ENCODE assay signal across 8 cellular contexts in genomic region chr1:51518730-51519047, GRCh38. TPM values are rescaled to one million over a fixed set of nuclear protein-coding genes. Genes with fewer than 3 reads are reported as not detected.
DNase-seq lines count a peak whose midpoint lies in the region; ATAC-seq and TF ChIP-seq lines count a peak whose summit lies in the region.

No MANE protein-coding gene starts in this region.

- intact Hi-C loops in left colon (cut with DNase I, micrococcal nuclease): no loop called here

- H3K79me2 ChIP-seq in ACC112 (ENCODE audit: control insufficient read depth, insufficient read depth, low read length, unreplicated experiment): peaks cover 50% of the 10 kb centered on the region

- POLR2A ChIA-PET in T-cell (lab: Charles Lee): no interaction called here

- in situ Hi-C loops in T47D (cut with HindIII; ENCODE audit: low pct_unique_long_range_greater_than_20kb, low sequenced_read_pairs): no loop called here

- H3K27ac ChIP-seq in ACC112 (ENCODE audit: low read depth, low read length): peak overlapping the region; percentile 15; the same call in 1 of the 2 replicates

- H3K27me3 Mint-ChIP-seq in T-cell (no peaks in the 10 kb centered on the region), glutamatergic neuron (ENCODE audit: unreplicated experiment) (peaks cover 1% of the 10 kb centered on the region)

- H2AFZ ChIP-seq in ACC112 (ENCODE audit: low read length, unreplicated experiment): peak overlapping the region; percentile 5

- no peak overlapping the region for H3K27ac Mint-ChIP-seq in T-cell
- H3K27ac Mint-ChIP-seq in glutamatergic neuron (ENCODE audit: unreplicated experiment): no peak overlapping the region

- no peak for TF ChIP-seq CTCF in glutamatergic neuron (IDR thresholded peaks at IDR 0.05; ENCODE audit: partially characterized antibody, unreplicated experiment)

- peak; percentile 23 for ATAC-seq in GM18870 (IDR thresholded peaks at IDR 0.05; ENCODE audit: unreplicated experiment)
- peak; percentile 45 for ATAC-seq in HG03064 (IDR thresholded peaks at IDR 0.05; ENCODE audit: low read depth, unreplicated experiment)
- peak; percentile 41 to 68 (median 60) for ATAC-seq in T-cell (replicated peaks in 1 of 4)
- peak; percentile 73 for ATAC-seq in left colon

- H3K36me3 ChIP-seq in ACC112 (ENCODE audit: insufficient read depth, low read length): no peaks in the 10 kb centered on the region

- H3K4me1 Mint-ChIP-seq in T-cell (peaks cover 61 to 63% (median 61%) of the 10 kb centered on the region in 3 donors), glutamatergic neuron (ENCODE audit: low read depth, unreplicated experiment) (peaks cover 21% of the 10 kb centered on the region)

- H3K27me3 ChIP-seq in ACC112 (ENCODE audit: insufficient read depth, low read length): no peaks in the 10 kb centered on the region

- peak overlapping the region; percentile 86 for H3K4me3 ChIP-seq in ACC112 (ENCODE audit: low read depth, low read length)

- H3K4me3 Mint-ChIP-seq in T-cell (peak overlapping the region; percentile 91 to 99 (median 95)), glutamatergic neuron (ENCODE audit: unreplicated experiment) (no peak overlapping the region)

- no peaks in the 10 kb centered on the region for H3K9me3 Mint-ChIP-seq in T-cell
- H3K9me3 Mint-ChIP-seq in glutamatergic neuron (ENCODE audit: unreplicated experiment): no peaks in the 10 kb centered on the region

- peaks cover 16% of the 10 kb centered on the region for H3K4me1 ChIP-seq in ACC112 (ENCODE audit: control insufficient read depth, insufficient read depth, low read length, unreplicated experiment)

- CTCF ChIA-PET in T-cell (lab: Charles Lee): interaction anchor here in 1 of 2 donors (0.6 kb wide), 2 partner anchors 16 to 98 kb away, joined by 3 to 4 read pairs; partner anchors contain the start of gene OSBPL9

- H3K36me3 Mint-ChIP-seq in T-cell (no peaks in the 10 kb centered on the region), glutamatergic neuron (ENCODE audit: unreplicated experiment) (peaks cover 7% of the 10 kb centered on the region)

- DNase-seq in T-cell (peak in 22 of 34 experiments; percentile 3 to 44 (median 22)), T47D (ENCODE audit: low read depth in 1 of 2, low spot score in 1 of 2) (peak; percentile 51 to 65), left colon (peak; percentile 67 to 82), glutamatergic neuron (no peak)
- DNase-seq in stimulated activated CD8-positive, alpha-beta memory T cell treated with anti-CD3 and anti-CD28 coated beads, Interleukin-2, amount 100 ng/mL, for 48 hours (ENCODE audit: low read depth in 2 of 2): peak; percentile 22 to 31

RNA-seq across cellular contexts. Expression of gene EPS15, which starts 0.4 kb away (rescaled TPM):
- 10 to 100 TPM; 61.0 to 76.1 (median 75.2) TPM for total RNA-seq in T-cell
- 10 to 100 TPM; 48.7 to 55.6 TPM for total RNA-seq in left colon
- 139 TPM for total RNA-seq in glutamatergic neuron (ENCODE audit: unreplicated experiment)

Comparison
In these comparisons a context has a peak if more than half of its experiments do, and no peak if none do; other contexts are left out.
1. ATAC-seq: peak in every context shown above with its lines; median percentile 73 in left colon; 60 in T-cell; 45 in HG03064; 23 in GM18870.